26 cellular contexts compared by ENCODE assay signal in genomic region chr2:118524911-118525310, GRCh38.
"Had no signal": no experiment of that assay in that cellular context is flagged by ENCODE, and none has a peak within 500 bp of the region (broad histone marks: within the 10 kb centered on the region; RNA-seq: fewer than 3 reads in every experiment).

No MANE protein-coding gene starts in this region.

- H3K36me3 ChIP-seq: colonic mucosa, esophagus muscularis mucosa, esophagus squamous epithelium, gastrocnemius medialis, gastroesophageal sphincter, heart left ventricle, heart right ventricle had no signal

- FAIRE-seq: colon, endometrium, endothelial cell of umbilical vein, frontal cortex had no signal

- H3K4me3 ChIP-seq: colonic mucosa, coronary artery, dorsolateral prefrontal cortex, esophagus muscularis mucosa, esophagus squamous epithelium, gastrocnemius medialis, gastroesophageal sphincter, heart left ventricle, heart right ventricle had no signal

- DNase-seq: colonic mucosa; cortex of kidney; dorsolateral prefrontal cortex; effector CD4-positive, alpha-beta T cell; effector CD8-positive, alpha-beta T cell; effector memory CD4-positive, alpha-beta T cell; effector memory CD8-positive, alpha-beta T cell; endodermal cell; erythroblast; esophagus squamous epithelium; foreskin fibroblast; foreskin melanocyte; gastrocnemius medialis; glutamatergic neuron; head of caudate nucleus; heart left ventricle; heart right ventricle had no signal

- H3K27me3 ChIP-seq: colonic mucosa, esophagus muscularis mucosa, esophagus squamous epithelium, gastroesophageal sphincter had no signal

- H3K9me3 ChIP-seq: colonic mucosa, gastrocnemius medialis had no signal

- H3K27ac ChIP-seq: colonic mucosa, coronary artery, dorsolateral prefrontal cortex, epithelial cell of prostate, esophagus muscularis mucosa, esophagus squamous epithelium, foreskin keratinocyte, gastrocnemius medialis, gastroesophageal sphincter, heart left ventricle, heart right ventricle had no signal
